11 cellular contexts compared by ENCODE assay signal in the genomic region with DNA sequence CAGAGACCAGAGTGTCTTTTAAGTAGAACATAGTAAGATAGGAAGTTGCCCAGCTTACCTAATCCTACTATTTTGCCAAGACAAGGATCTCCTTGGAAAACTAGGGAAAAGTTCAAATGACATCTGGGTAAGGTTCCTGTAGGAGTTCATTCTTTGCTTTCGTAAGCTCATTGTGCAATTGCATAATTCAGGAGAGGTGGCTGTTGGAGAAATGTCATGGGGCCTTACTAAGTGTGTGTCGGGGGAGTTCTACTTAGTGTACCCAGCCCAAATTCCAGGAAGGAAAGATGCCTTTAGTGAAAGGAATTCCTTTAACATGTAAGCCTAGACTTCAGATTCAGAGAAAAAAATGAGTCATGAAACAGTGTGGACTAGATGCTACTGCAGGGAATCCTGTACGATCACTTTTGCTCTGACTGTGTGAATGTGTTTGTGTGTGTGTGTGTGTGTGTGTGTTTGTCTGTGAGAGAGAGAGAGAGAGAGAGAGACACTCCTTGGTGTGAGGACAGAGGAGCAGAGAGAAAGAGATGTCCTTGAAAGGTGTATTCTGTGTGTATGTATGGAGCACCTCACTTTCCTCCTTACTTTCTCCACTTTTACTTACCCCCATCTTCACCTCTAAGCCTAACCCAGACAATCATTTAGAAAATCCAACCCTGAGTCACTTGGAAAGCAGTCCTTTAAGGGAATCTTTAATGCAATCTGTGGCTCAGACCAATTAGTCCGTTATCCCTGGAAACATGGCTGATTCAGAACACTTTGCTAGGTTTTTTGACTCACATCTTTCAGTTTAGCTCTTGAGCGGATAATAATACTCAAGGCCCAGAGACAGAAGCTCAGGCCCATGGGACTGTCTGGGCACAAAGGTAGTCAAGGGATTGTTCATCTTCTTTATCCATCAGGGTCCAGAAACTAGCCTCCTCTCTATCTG.
DNase-seq lines count a peak whose midpoint lies in the region; ATAC-seq and TF ChIP-seq lines count a peak whose summit lies in the region.
"Had no signal": no experiment of that assay in that cellular context is flagged by ENCODE, and none has a peak within 500 bp of the region (broad histone marks: within the 10 kb centered on the region; RNA-seq: fewer than 3 reads in every experiment).

No MANE protein-coding gene starts in this region.

- H3K36me3 ChIP-seq in GM23248 (ENCODE audit: low read depth): no peaks in the 10 kb centered on the region
- no peaks in the 10 kb centered on the region for H3K36me3 ChIP-seq in skeletal muscle satellite cell (ENCODE audit: insufficient read depth, low read length)

- H3K79me2 ChIP-seq in GM23248 (ENCODE audit: insufficient read depth): no peaks in the 10 kb centered on the region

- peak overlapping the region; percentile 53 for H3K9ac ChIP-seq in GM23248
- no peak overlapping the region for H3K9ac ChIP-seq in skeletal muscle satellite cell (ENCODE audit: low read depth, low read length)

- H3K4me2 ChIP-seq in GM23248 (ENCODE audit: unreplicated experiment) (peak overlapping the region; percentile 68), skeletal muscle satellite cell (ENCODE audit: low read length) (peak overlapping the region; percentile 22)

- H3K27me3 ChIP-seq in GM23248 (replicated peaks; ENCODE audit: insufficient read depth): no peaks in the 10 kb centered on the region
- no peaks in the 10 kb centered on the region for H3K27me3 ChIP-seq in foreskin keratinocyte
- no peaks in the 10 kb centered on the region for H3K27me3 ChIP-seq in skeletal muscle satellite cell (ENCODE audit: control insufficient read depth, insufficient read depth, low read length)

- H3K9me3 Mint-ChIP-seq in type B pancreatic cell: peaks cover 7% of the 10 kb centered on the region
- H3K9me3 Mint-ChIP-seq: activated naive CD8-positive, alpha-beta T cell treated with anti-CD3 and anti-CD28 coated beads, Interleukin-2, amount 10 ng/mL, durations not matched to agents 7 days and 5 days; T-helper 1 cell treated with Interleukin-12 subunit alpha and Interleukin-12 subunit beta and Interleukin-4 antibody, amounts not matched to agents 30 μg/mL and 1 μg/mL, for 36 hours had no signal

- in situ Hi-C loops in GM23248 (cut with MboI) (no loop called here), SK-MEL-5 (cut with HindIII; ENCODE audit: low pct_unique_long_range_greater_than_20kb, low sequenced_read_pairs) (no loop called here)

- peak overlapping the region; percentile 53; the same call in 1 of the 2 replicates for H2AFZ ChIP-seq in GM23248

- H3K36me3 Mint-ChIP-seq in type B pancreatic cell: no peaks in the 10 kb centered on the region
- H3K36me3 Mint-ChIP-seq: activated naive CD8-positive, alpha-beta T cell treated with anti-CD3 and anti-CD28 coated beads, Interleukin-2, amount 10 ng/mL, durations not matched to agents 7 days and 5 days had no signal

- 0 to 4% methylated on average over 5 of the region's 5 CpGs for WGBS in GM23248 (ENCODE audit: low coverage in 1 of 2, low lambda C conversion rate in 2 of 2, missing lambda C conversion rate in 2 of 2), 2 experiments

- H3K4me3 Mint-ChIP-seq in type B pancreatic cell: no peak overlapping the region
- H3K4me3 Mint-ChIP-seq: activated naive CD8-positive, alpha-beta T cell treated with anti-CD3 and anti-CD28 coated beads, Interleukin-2, amount 10 ng/mL, durations not matched to agents 7 days and 5 days; T-helper 1 cell treated with Interleukin-12 subunit alpha and Interleukin-12 subunit beta and Interleukin-4 antibody, amounts not matched to agents 30 μg/mL and 1 μg/mL, for 36 hours had no signal

- H3K9me2 ChIP-seq in GM23248 (ENCODE audit: insufficient read depth): no peaks in the 10 kb centered on the region

- H3K27me3 Mint-ChIP-seq in type B pancreatic cell: no peaks in the 10 kb centered on the region
- H3K27me3 Mint-ChIP-seq: activated naive CD8-positive, alpha-beta T cell treated with anti-CD3 and anti-CD28 coated beads, Interleukin-2, amount 10 ng/mL, durations not matched to agents 7 days and 5 days had no signal

- H3F3A ChIP-seq in GM23248 (ENCODE audit: insufficient read depth): peaks cover 16% of the 10 kb centered on the region

- H3K4me1 ChIP-seq in GM23248 (ENCODE audit: insufficient read depth) (peaks cover 22% of the 10 kb centered on the region), foreskin keratinocyte (peaks cover 12% of the 10 kb centered on the region), skeletal muscle satellite cell (ENCODE audit: control insufficient read depth, insufficient read depth, low read length) (peaks cover 15% of the 10 kb centered on the region)

- ATAC-seq in foreskin keratinocyte: peak; percentile 94
- ATAC-seq in HG02970 (IDR thresholded peaks at IDR 0.05; ENCODE audit: low FRiP score, unreplicated experiment): no peak
- no peak for ATAC-seq in GM21737 (IDR thresholded peaks at IDR 0.05; ENCODE audit: unreplicated experiment)

- H3K4me3 ChIP-seq in GM23248 (peak overlapping the region; percentile 45), skeletal muscle satellite cell (ENCODE audit: low read length) (no peak overlapping the region)

- TF ChIP-seq CTCF in foreskin keratinocyte (conservative IDR thresholded peaks at IDR 0.05) (no peak), type B pancreatic cell (conservative IDR thresholded peaks at IDR 0.05) (no peak)

- H3K27ac Mint-ChIP-seq in type B pancreatic cell: no peak overlapping the region
- H3K27ac Mint-ChIP-seq: activated naive CD8-positive, alpha-beta T cell treated with anti-CD3 and anti-CD28 coated beads, Interleukin-2, amount 10 ng/mL, durations not matched to agents 7 days and 5 days; T-helper 1 cell treated with Interleukin-12 subunit alpha and Interleukin-12 subunit beta and Interleukin-4 antibody, amounts not matched to agents 30 μg/mL and 1 μg/mL, for 36 hours had no signal

- DNase-seq in GM23248: peak; percentile 83
- peak; percentile 15 for DNase-seq in SK-MEL-5 (ENCODE audit: low read depth, low spot score)
- DNase-seq in foreskin keratinocyte: peak; percentile 81 to 87
- no peak for DNase-seq in type B pancreatic cell (ENCODE audit: extremely low spot score, unreplicated experiment)
- DNase-seq: activated naive CD8-positive, alpha-beta T cell treated with anti-CD3 and anti-CD28 coated beads, Interleukin-2, amount 10 ng/mL, durations not matched to agents 7 days and 5 days; NCI-H1436 treated with DMSO at 0.1 percent for 48 hours; stimulated activated CD4-positive, alpha-beta T cell treated with anti-CD3 and anti-CD28 coated beads, Interleukin-4, amount 100 ng/mL, for 1 hour had no signal

- H3K4me1 Mint-ChIP-seq in type B pancreatic cell (ENCODE audit: unreplicated experiment): peaks cover 45% of the 10 kb centered on the region
- H3K4me1 Mint-ChIP-seq: activated naive CD8-positive, alpha-beta T cell treated with anti-CD3 and anti-CD28 coated beads, Interleukin-2, amount 10 ng/mL, durations not matched to agents 7 days and 5 days had no signal

- H3K27ac ChIP-seq in GM23248: peak overlapping the region; percentile 76
- no peak overlapping the region for H3K27ac ChIP-seq in foreskin keratinocyte

- H3K9me3 ChIP-seq in GM23248 (ENCODE audit: low read depth) (no peaks in the 10 kb centered on the region), skeletal muscle satellite cell (replicated peaks; ENCODE audit: low read length) (no peaks in the 10 kb centered on the region)

- no peaks in the 10 kb centered on the region for H4K20me1 ChIP-seq in GM23248 (ENCODE audit: insufficient read depth)
